8 cellular contexts compared by ENCODE assay signal in the genomic region with DNA sequence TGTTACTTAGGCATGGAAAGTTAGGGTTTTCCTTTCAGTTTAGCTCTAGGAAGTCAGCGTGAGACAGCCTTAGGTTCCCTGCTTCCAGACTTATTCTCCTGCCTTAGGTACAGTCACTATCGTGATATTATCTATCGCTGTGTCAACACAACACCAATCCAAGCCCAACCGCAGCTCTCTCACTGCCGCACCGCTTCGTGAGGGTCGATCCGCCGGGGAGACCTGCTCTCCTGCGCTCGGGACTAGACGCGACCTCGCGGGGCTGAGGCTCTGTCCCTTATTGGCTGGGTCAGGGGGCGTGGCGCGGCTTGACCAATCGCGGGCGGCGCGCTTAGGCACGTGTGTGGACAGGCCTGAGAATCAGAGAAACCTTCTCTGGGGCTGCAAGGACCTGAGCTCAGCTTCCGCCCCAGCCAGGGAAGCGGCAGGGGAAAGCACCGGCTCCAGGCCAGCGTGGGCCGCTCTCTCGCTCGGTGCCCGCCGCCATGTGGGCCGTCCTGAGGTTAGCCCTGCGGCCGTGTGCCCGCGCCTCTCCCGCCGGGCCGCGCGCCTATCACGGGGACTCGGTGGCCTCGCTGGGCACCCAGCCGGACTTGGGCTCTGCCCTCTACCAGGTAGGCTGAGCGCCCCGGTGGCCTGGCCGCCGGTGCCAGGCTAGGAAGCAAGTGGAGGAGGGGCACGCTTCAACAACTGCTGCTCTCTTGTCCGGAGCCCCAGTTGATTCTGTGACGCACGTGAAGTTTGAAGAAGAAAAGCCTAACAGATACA. TPM values are rescaled to one million over a fixed set of nuclear protein-coding genes. Genes with fewer than 3 reads are reported as not detected.
DNase-seq lines count a peak whose midpoint lies in the region; ATAC-seq and TF ChIP-seq lines count a peak whose summit lies in the region.

Gene MCCC2, plus strand, starts transcription at position 400 of the 768 bp plus-strand sequence. Its CDS starts 86 bp downstream, at position 486.

- H3K4me1 ChIP-seq in ES-I3 (ENCODE audit: insufficient read depth, low read length) (no peaks in the 10 kb centered on the region), H9 (ENCODE audit: insufficient read depth, low read length) (no peaks in the 10 kb centered on the region)

- H3K23me2 ChIP-seq in H9 (ENCODE audit: insufficient read length, low read depth, low read length, poor library complexity, severe bottlenecking), result peaks cover 8% of the 10 kb centered on the region

- peak within 1 kb of the TSS; percentile 95 to 99 (median 98) for H3K27ac Mint-ChIP-seq in H9
- peak within 1 kb of the TSS; percentile 76 to 93 (median 89) for H3K27ac Mint-ChIP-seq in nephron

- no peak within 1 kb of the TSS for H2BK120ac ChIP-seq in H9 (ENCODE audit: low read depth, low read length, poor library complexity, severe bottlenecking)

- H2AFZ ChIP-seq in H9 (ENCODE audit: low read length), result no peak within 1 kb of the TSS

- no peaks in the 10 kb centered on the region; the same call in 1 of the 2 replicates for H3K27me3 Mint-ChIP-seq in H9 (ENCODE audit: low read depth)
- H3K27me3 Mint-ChIP-seq in nephron (ENCODE audit: low read depth), result no peaks in the 10 kb centered on the region

- peak within 1 kb of the TSS; percentile 67 for H3K4me2 ChIP-seq in H9 (ENCODE audit: insufficient read depth, insufficient read length, low read length)

- TF ChIP-seq CTCF in H9 (conservative IDR thresholded peaks at IDR 0.05) (no peak), fibroblast of the aortic adventitia (IDR thresholded peaks at IDR 0.05; ENCODE audit: insufficient read depth, low read length) (no peak), nephron (IDR thresholded peaks at IDR 0.05; ENCODE audit: unreplicated experiment in 3 of 3) (no peak)

- no peak within 1 kb of the TSS for H3K23ac ChIP-seq in H9 (ENCODE audit: insufficient read length, low read depth, low read length)

- H3K18ac ChIP-seq in H9 (ENCODE audit: insufficient read length, low read depth, low read length), result peak within 1 kb of the TSS; percentile 65

- no peak within 1 kb of the TSS for H3K56ac ChIP-seq in H9 (ENCODE audit: insufficient read length, low read depth, low read length)

- no peak within 1 kb of the TSS for H2AK5ac ChIP-seq in H9 (ENCODE audit: insufficient read length, low read length)

- no CpG with 5 or more reads among the region's 56 CpGs for WGBS in H9 (ENCODE audit: extremely low coverage, insufficient read length, low lambda C conversion rate)

- peaks cover 14 to 18% of the 10 kb centered on the region in 2 experiments for H3K4me1 Mint-ChIP-seq in H9
- H3K4me1 Mint-ChIP-seq in nephron, result peaks cover 14% of the 10 kb centered on the region

- H3K4me3 ChIP-seq in MG63 (peak within 1 kb of the TSS; percentile 87), fibroblast of the aortic adventitia (ENCODE audit: low read depth, low read length) (peak within 1 kb of the TSS; percentile 84)

- peak within 1 kb of the TSS; percentile 83 to 92 for H3K4me3 Mint-ChIP-seq in H9
- peak within 1 kb of the TSS; percentile 89 to 95 (median 92) for H3K4me3 Mint-ChIP-seq in nephron

- H3K36me3 Mint-ChIP-seq in H9 (ENCODE audit: insufficient read depth in 1 of 3, low read depth in 3 of 3), result peaks cover 2 to 7% (median 6%) of the 10 kb centered on the region in 3 experiments; a peak in 3 of 7 replicates
- peaks cover 4% of the 10 kb centered on the region for H3K36me3 Mint-ChIP-seq in nephron (ENCODE audit: low read depth)

- ATAC-seq in stimulated activated naive CD8-positive, alpha-beta T cell treated with anti-CD3 and anti-CD28 coated beads, Interleukin-15, Interleukin-2, amounts not matched to agents 100 U/mL and 50 U/mL, for 24 hours, result peak; percentile 100

- H2BK15ac ChIP-seq in H9 (ENCODE audit: low read depth, low read length), result no peak within 1 kb of the TSS

- H3K14ac ChIP-seq in H9 (ENCODE audit: insufficient read depth, low read length), result peak within 1 kb of the TSS; percentile 88

- H3K36me3 ChIP-seq in ES-I3 (ENCODE audit: insufficient read depth, low read length) (no peaks in the 10 kb centered on the region), MG63 (no peaks in the 10 kb centered on the region)

- peak within 1 kb of the TSS; percentile 28 for H3K27ac ChIP-seq in H9 (ENCODE audit: insufficient read length, low read depth, low read length)

- no peak within 1 kb of the TSS for H3T11ph ChIP-seq in H9 (ENCODE audit: low read length)

- no peaks in the 10 kb centered on the region for H4K20me1 ChIP-seq in H9 (ENCODE audit: control insufficient read depth, insufficient read depth, insufficient read length)

- H3K9me3 Mint-ChIP-seq in H9, result no peaks in the 10 kb centered on the region; a peak in 1 of 5 replicates
- no peaks in the 10 kb centered on the region for H3K9me3 Mint-ChIP-seq in nephron

- no peak within 1 kb of the TSS for H4K5ac ChIP-seq in H9 (ENCODE audit: insufficient read length, low read depth, low read length)

- H3K9ac ChIP-seq in ES-I3 (ENCODE audit: low read depth, low read length) (peak within 1 kb of the TSS; percentile 53), H9 (ENCODE audit: extremely low read depth, insufficient read length, low read length) (peak within 1 kb of the TSS; percentile 78)

- no peaks in the 10 kb centered on the region for H3K79me1 ChIP-seq in H9 (ENCODE audit: insufficient read depth, low read depth, low read length, poor library complexity, severe bottlenecking)

- H3K9me3 ChIP-seq in ES-I3 (ENCODE audit: control insufficient read depth, insufficient read depth, low read length) (no peaks in the 10 kb centered on the region), H9 (ENCODE audit: control insufficient read depth, low read depth, low read length) (no peaks in the 10 kb centered on the region), MG63 (no peaks in the 10 kb centered on the region)

- no peak within 1 kb of the TSS for H4K91ac ChIP-seq in H9 (ENCODE audit: insufficient read length, low read depth, low read length)

- DNase-seq in H9, result peak; percentile 97
- peak; percentile 98 for DNase-seq in MG63
- DNase-seq in SHP77 (lab: John Stamatoyannopoulos, UW), result peak; percentile 97 to 98
- peak; percentile 98 for DNase-seq in activated effector memory CD4-positive, alpha-beta T cell treated with anti-CD3 and anti-CD28 coated beads, Interleukin-2, amount 50 U/mL, for 16 hours
- DNase-seq in fibroblast of the aortic adventitia (ENCODE audit: low read depth), result peak; percentile 92
- DNase-seq in stimulated activated naive CD8-positive, alpha-beta T cell treated with anti-CD3 and anti-CD28 coated beads, Interleukin-15, Interleukin-2, amounts not matched to agents 100 U/mL and 50 U/mL, for 24 hours, result peak; percentile 98

- no peak within 1 kb of the TSS for H4K8ac ChIP-seq in H9 (replicated peaks; ENCODE audit: insufficient read length, low read depth, low read length)

- no peak within 1 kb of the TSS for H2BK5ac ChIP-seq in H9 (ENCODE audit: insufficient read length, low read length)

- H3K4ac ChIP-seq in H9 (ENCODE audit: low read depth, low read length), result no peak within 1 kb of the TSS

- H2BK20ac ChIP-seq in H9 (ENCODE audit: low read depth, low read length, poor library complexity, severe bottlenecking), result no peak within 1 kb of the TSS

- no peaks in the 10 kb centered on the region for H3K27me3 ChIP-seq in H9 (ENCODE audit: insufficient read depth, low read length)
- H3K27me3 ChIP-seq in MG63, result no peaks in the 10 kb centered on the region

- H3K79me2 ChIP-seq in H9 (ENCODE audit: insufficient read depth, low read length), result peaks cover 20% of the 10 kb centered on the region; the same call in 1 of the 2 replicates

- no peak within 1 kb of the TSS for H2BK12ac ChIP-seq in H9 (ENCODE audit: insufficient read length, low read depth, low read length)

RNA-seq across cellular contexts. Expression of gene MCCC2, which starts in this region (rescaled TPM):
- 62.7 and 64.2 TPM in 2 replicates for total RNA-seq in H9 (2021)
- 31.9 and 78.4 TPM in 2 replicates for total RNA-seq in MG63 (2014; rRNA removed; shearing (Covaris generic); ENCODE audit: low replicate concordance)
- 13.1 and 23.3 TPM in 2 replicates for total RNA-seq in fibroblast of the aortic adventitia (ENCODE audit: low replicate concordance)

Comparison
In these comparisons a context has a peak if more than half of its experiments do, and no peak if none do; other contexts are left out.
1. Peak in every context shown above with its lines: DNase-seq, ATAC-seq, H3K4me3 ChIP-seq and H3K27ac ChIP-seq.